In the genomic region with DNA sequence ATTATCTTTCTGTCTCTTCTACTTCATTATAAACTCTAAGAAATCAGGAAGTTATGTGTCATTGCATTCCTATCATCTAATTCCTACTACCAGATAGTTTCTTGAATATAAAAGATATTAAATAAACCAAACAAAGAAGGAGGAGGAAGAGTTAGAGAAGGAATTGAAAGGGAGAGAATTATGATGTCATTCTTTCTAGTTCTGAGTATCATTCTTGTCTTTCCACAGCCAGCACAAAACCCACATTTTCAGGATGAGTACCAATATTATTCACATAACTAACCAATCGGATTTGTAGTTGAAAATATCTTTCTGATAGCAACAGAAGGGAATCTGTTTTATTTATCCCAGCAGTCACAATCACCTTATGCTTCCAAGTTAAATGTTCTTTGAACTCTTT, we compare ENCODE assay signal across 2 cellular contexts.
TF ChIP-seq lines count a peak whose summit lies in the region.

No MANE protein-coding gene starts in this region.

TF ChIP-seq in HepG2, 621 proteins besides CTCF, POLR2A, EP300 and RAD21:
- TF ChIP-seq ATF7 (IDR thresholded peaks at IDR 0.05): peak; percentile 82
- no peak for TF ChIP-seq ATF7 (CRISPR knock-in tag; IDR thresholded peaks at IDR 0.05)
- no peak for TF ChIP-seq MAZ (IDR thresholded peaks at IDR 0.05; ENCODE audit: borderline replicate concordance, low read depth, low read length)
- TF ChIP-seq MAZ (CRISPR knock-in tag; IDR thresholded peaks at IDR 0.05; ENCODE audit: low read depth): no peak

TF ChIP-seq in GM23338, 12 proteins besides CTCF, POLR2A, EP300 and RAD21:
- no peak for TF ChIP-seq NANOG (IDR thresholded peaks at IDR 0.05; ENCODE audit: borderline replicate concordance)
- TF ChIP-seq ZNF114 (CRISPR knock-in tag; IDR thresholded peaks at IDR 0.05): no peak
- no peak for TF ChIP-seq ZNF331 (CRISPR knock-in tag; IDR thresholded peaks at IDR 0.05; ENCODE audit: low read depth)
- TF ChIP-seq EZH2phosphoT487 (IDR thresholded peaks at IDR 0.05; ENCODE audit: unreplicated experiment): no peak
- no peak for TF ChIP-seq CREB1 (CRISPR knock-in tag; IDR thresholded peaks at IDR 0.05; ENCODE audit: low read depth)
- TF ChIP-seq POLR2AphosphoS5 (IDR thresholded peaks at IDR 0.05; ENCODE audit: low read depth): no peak
